ENCODE assay signal across 12 cellular contexts in the genomic region with DNA sequence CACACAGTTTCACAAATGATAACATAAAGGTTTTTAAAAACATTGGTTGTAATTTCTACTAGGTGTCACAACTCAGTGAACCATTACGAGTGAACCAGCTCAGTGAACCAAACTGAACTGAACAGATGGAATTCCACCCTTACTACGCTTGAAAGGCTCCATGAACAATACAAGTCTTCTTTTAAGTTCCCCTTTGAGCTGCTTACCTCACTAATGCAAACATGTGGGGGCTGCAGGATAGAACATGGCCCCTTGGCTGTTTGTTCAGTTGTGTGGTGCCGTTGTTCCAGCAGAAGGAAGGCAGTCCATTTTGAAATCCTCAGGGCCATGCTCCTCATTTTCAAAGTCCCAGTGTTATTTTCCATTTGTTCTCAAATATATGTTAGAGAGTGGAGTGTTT. TPM values are rescaled to one million over a fixed set of nuclear protein-coding genes. Genes with fewer than 3 reads are reported as not detected.
DNase-seq lines count a peak whose midpoint lies in the region; ATAC-seq and TF ChIP-seq lines count a peak whose summit lies in the region.
"Had no signal": no experiment of that assay in that cellular context is flagged by ENCODE, and none has a peak within 500 bp of the region (broad histone marks: within the 10 kb centered on the region; RNA-seq: fewer than 3 reads in every experiment).

No MANE protein-coding gene starts in this region.

- no peaks in the 10 kb centered on the region for H3K27me3 Mint-ChIP-seq in activated naive CD8-positive, alpha-beta T cell treated with anti-CD3 and anti-CD28 coated beads for 36 hours

- no peak overlapping the region for H3K27ac Mint-ChIP-seq in activated naive CD8-positive, alpha-beta T cell treated with anti-CD3 and anti-CD28 coated beads for 36 hours
- H3K27ac Mint-ChIP-seq: activated naive CD4-positive, alpha-beta T cell treated with anti-CD3 and anti-CD28 coated beads for 36 hours had no signal

- H3K9me3 Mint-ChIP-seq in activated naive CD8-positive, alpha-beta T cell treated with anti-CD3 and anti-CD28 coated beads for 36 hours: peaks cover 1% of the 10 kb centered on the region

- H3K9me2 ChIP-seq in GM23248 (ENCODE audit: insufficient read depth): no peaks in the 10 kb centered on the region
- H3K9me2 ChIP-seq: SK-N-SH had no signal

- H3K9me3 ChIP-seq in A673 (ENCODE audit: low read depth, low read length, poor library complexity, severe bottlenecking) (peaks cover 2% of the 10 kb centered on the region), GM23248 (ENCODE audit: low read depth) (peaks cover 4% of the 10 kb centered on the region)
- H3K9me3 ChIP-seq: SK-N-SH had no signal

- no peaks in the 10 kb centered on the region for H3K4me1 Mint-ChIP-seq in activated naive CD8-positive, alpha-beta T cell treated with anti-CD3 and anti-CD28 coated beads for 36 hours

- ATAC-seq in GM18861 (IDR thresholded peaks at IDR 0.05; ENCODE audit: unreplicated experiment) (peak; percentile 89), GM21825 (IDR thresholded peaks at IDR 0.05; ENCODE audit: unreplicated experiment) (peak; percentile 95), HG03558 (IDR thresholded peaks at IDR 0.05; ENCODE audit: extremely low read depth, unreplicated experiment) (peak; percentile 79)

- H3K9ac ChIP-seq in GM23248: no peak overlapping the region
- H3K9ac ChIP-seq: SK-N-SH had no signal

- H4K20me1 ChIP-seq in GM23248 (ENCODE audit: insufficient read depth): no peaks in the 10 kb centered on the region

- H2AFZ ChIP-seq in GM23248: no peak overlapping the region

- H3F3A ChIP-seq in GM23248 (ENCODE audit: insufficient read depth): no peaks in the 10 kb centered on the region

- intact Hi-C loops in A673 (cut with micrococcal nuclease; ENCODE audit: unreplicated experiment): no loop called here

- H3K27ac ChIP-seq in A673 (ENCODE audit: low read depth, low read length, poor library complexity, severe bottlenecking) (no peak overlapping the region), GM23248 (no peak overlapping the region)

- H3K27me3 ChIP-seq in A673 (replicated peaks; ENCODE audit: insufficient read depth, low read depth, low read length, poor library complexity): no peaks in the 10 kb centered on the region
- H3K27me3 ChIP-seq in GM23248 (replicated peaks; ENCODE audit: insufficient read depth): no peaks in the 10 kb centered on the region

- no peaks in the 10 kb centered on the region for H3K4me1 ChIP-seq in A673 (ENCODE audit: insufficient read depth, low read length, poor library complexity, severe bottlenecking)
- no peaks in the 10 kb centered on the region for H3K4me1 ChIP-seq in GM23248 (ENCODE audit: insufficient read depth)

- POLR2A ChIA-PET in A673 (lab: Charles Lee; ENCODE audit: low non-redundant PET): no interaction called here

- no peak overlapping the region for H3K4me2 ChIP-seq in GM23248 (ENCODE audit: unreplicated experiment)
- H3K4me2 ChIP-seq: SK-N-SH had no signal

- no TSS peak for BruUV-seq in A673 (replicated peaks; lab: Mats Ljungman, UMichigan)

- 18 to 25% methylated on average over 3 of the region's 3 CpGs for WGBS in GM23248 (ENCODE audit: low coverage in 1 of 2, low lambda C conversion rate in 2 of 2, missing lambda C conversion rate in 2 of 2), 2 experiments

- DNase-seq in left kidney (ENCODE audit: low read depth, low spot score) (peak; percentile 94), A673 (ENCODE audit: low spot score) (no peak), GM23248 (no peak), NCI-H2227 (lab: John Stamatoyannopoulos, UW; ENCODE audit: unreplicated experiment) (no peak)
- no peak for DNase-seq in activated naive CD8-positive, alpha-beta T cell treated with anti-CD3 and anti-CD28 coated beads for 36 hours
- DNase-seq: activated naive CD4-positive, alpha-beta T cell treated with anti-CD3 and anti-CD28 coated beads for 36 hours; naive thymus-derived CD8-positive, alpha-beta T cell; SK-N-SH had no signal

- H3K4me3 Mint-ChIP-seq in activated naive CD8-positive, alpha-beta T cell treated with anti-CD3 and anti-CD28 coated beads for 36 hours: no peak overlapping the region
- H3K4me3 Mint-ChIP-seq: activated naive CD4-positive, alpha-beta T cell treated with anti-CD3 and anti-CD28 coated beads for 36 hours had no signal

- TF ChIP-seq CTCF in A673 (conservative IDR thresholded peaks at IDR 0.05; ENCODE audit: low read depth, low read length): no peak

- H3K4me3 ChIP-seq in A673 (ENCODE audit: low read depth, low read length, poor library complexity, severe bottlenecking): no peak overlapping the region
- no peak overlapping the region for H3K4me3 ChIP-seq in GM23248

- in situ Hi-C loops in GM23248 (cut with MboI): no loop called here

- H3K36me3 ChIP-seq in A673 (ENCODE audit: insufficient read depth, low read length, poor library complexity, severe bottlenecking) (no peaks in the 10 kb centered on the region), GM23248 (ENCODE audit: low read depth) (no peaks in the 10 kb centered on the region)

- H3K79me2 ChIP-seq in GM23248 (ENCODE audit: insufficient read depth): no peaks in the 10 kb centered on the region

- H3K36me3 Mint-ChIP-seq in activated naive CD8-positive, alpha-beta T cell treated with anti-CD3 and anti-CD28 coated beads for 36 hours: no peaks in the 10 kb centered on the region
- H3K36me3 Mint-ChIP-seq: naive thymus-derived CD8-positive, alpha-beta T cell had no signal

- CTCF ChIA-PET in A673 (lab: Charles Lee): no interaction called here

RNA-seq across cellular contexts. Expression of a gene that starts 30.7 kb away (rescaled TPM):
- 1.3 and 2.3 TPM in 2 replicates for total RNA-seq in A673 (2021)
- not detected in 2 replicates for total RNA-seq in GM23248 (2014; rRNA removed; shearing (Covaris generic))
- polyA plus RNA-seq in GM23248 (2016; fragmentation: Nextera tagmentation; extraction: Ambion mirVana): not detected in 2 replicates
- total RNA-seq in activated naive CD8-positive, alpha-beta T cell treated with anti-CD3 and anti-CD28 coated beads for 36 hours: under 1 TPM; 0.19 to 0.20 TPM
- total RNA-seq: activated naive CD4-positive, alpha-beta T cell treated with anti-CD3 and anti-CD28 coated beads for 36 hours; LHCN-M2 had no signal
- polyA plus RNA-seq: naive thymus-derived CD8-positive, alpha-beta T cell; SK-N-SH had no signal
